In the genomic region with DNA sequence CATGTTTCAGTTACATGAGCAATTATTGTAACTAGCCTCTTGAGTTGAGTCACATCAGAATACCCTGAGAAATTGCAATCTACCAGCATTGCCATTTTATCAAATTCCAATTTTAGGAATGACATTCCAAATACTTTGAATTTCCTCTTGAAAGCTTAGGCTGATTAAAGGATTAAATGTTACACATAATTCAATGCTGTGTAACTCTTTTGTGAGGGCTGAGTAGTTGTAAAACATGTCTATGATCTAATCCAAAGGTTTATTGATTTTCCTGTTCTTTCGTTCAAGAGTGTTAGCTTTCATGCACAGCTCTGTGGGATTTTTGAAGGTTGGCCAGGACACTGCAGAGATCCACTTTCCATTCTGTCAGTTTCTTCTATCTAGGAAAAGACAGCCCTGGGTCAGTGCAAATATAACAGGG, we compare ENCODE assay signal across 19 cellular contexts.
"Had no signal": no experiment of that assay in that cellular context is flagged by ENCODE, and none has a peak within 500 bp of the region (broad histone marks: within the 10 kb centered on the region; RNA-seq: fewer than 3 reads in every experiment).

No MANE protein-coding gene starts in this region.

- H2AFZ ChIP-seq: neural progenitor cell had no signal

- H3K36me3 ChIP-seq: heart left ventricle, left lung, lower lobe of right lung, neural progenitor cell, ovary, stomach had no signal

- H3K4me2 ChIP-seq: neural progenitor cell had no signal

- H3K27me3 ChIP-seq: heart left ventricle, left lung, neural progenitor cell, ovary, stomach had no signal

- H3K4me1 ChIP-seq: heart left ventricle, left lung, lower lobe of right lung, stomach had no signal

- H3K9ac ChIP-seq: neural progenitor cell had no signal

- DNase-seq: effector memory CD4-positive, alpha-beta T cell; heart left ventricle; hippocampal formation; kidney glomerular epithelial cell; left lung; lower lobe of right lung; nucleus accumbens; ovary; stimulated activated CD4-positive, alpha-beta T cell treated with anti-CD3 and anti-CD28 coated beads, Interleukin-12 subunit alpha, Interleukin-12 subunit beta, amount 100 ng/mL, for 4 hours; stimulated activated naive CD4-positive, alpha-beta T cell; stomach; substantia nigra had no signal

- H3K4me3 ChIP-seq: heart left ventricle, left lung, lower lobe of right lung, neural progenitor cell, ovary, skin epidermis, stomach had no signal

- H3K27ac ChIP-seq: heart left ventricle, left lung, lower lobe of right lung, neural progenitor cell, ovary, skin epidermis, stomach had no signal

- H3K9me3 ChIP-seq: heart left ventricle, left lung, lower lobe of right lung, ovary, stomach had no signal

- FAIRE-seq: endometrium, frontal cortex had no signal

- ATAC-seq: esophagus mucosa; heart left ventricle; left lung; lower lobe of right lung; natural killer cell treated with Interleukin-12 subunit alpha and Interleukin-12 subunit beta and Interleukin-15 and Interleukin-18, amount 100 ng/mL, for 72 hours; sciatic nerve had no signal
